Comparison of ENCODE assay signal across 10 cellular contexts in genomic region chr12:50257226-50258166, GRCh38. TPM values are rescaled to one million over a fixed set of nuclear protein-coding genes. Genes with fewer than 3 reads are reported as not detected.
DNase-seq lines count a peak whose midpoint lies in the region; ATAC-seq and TF ChIP-seq lines count a peak whose summit lies in the region.
"Had no signal": no experiment of that assay in that cellular context is flagged by ENCODE, and none has a peak within 500 bp of the region (broad histone marks: within the 10 kb centered on the region; RNA-seq: fewer than 3 reads in every experiment).

No MANE protein-coding gene starts in this region.

- no peaks in the 10 kb centered on the region for H3K9me3 ChIP-seq in SK-N-SH
- H3K9me3 ChIP-seq in cardiac muscle cell (ENCODE audit: low read depth): no peaks in the 10 kb centered on the region
- no peaks in the 10 kb centered on the region for H3K9me3 ChIP-seq in skeletal muscle tissue (ENCODE audit: control insufficient read depth in 3 of 3, low read length in 3 of 3)
- no peaks in the 10 kb centered on the region for H3K9me3 ChIP-seq in T-helper 17 cell (ENCODE audit: control insufficient read depth, low read length, poor library complexity, severe bottlenecking)

- no peaks in the 10 kb centered on the region for H4K20me1 ChIP-seq in SK-N-SH (ENCODE audit: insufficient read depth)

- peaks cover 20% of the 10 kb centered on the region for H3F3A ChIP-seq in SK-N-SH (replicated peaks; ENCODE audit: insufficient read depth)

- no peaks in the 10 kb centered on the region for H3K27me3 ChIP-seq in SK-N-SH (ENCODE audit: insufficient read depth)
- no peaks in the 10 kb centered on the region for H3K27me3 ChIP-seq in cardiac muscle cell
- H3K27me3 ChIP-seq in skeletal muscle tissue (ENCODE audit: control insufficient read depth in 3 of 3, insufficient read depth in 3 of 3, low read length in 3 of 3): no peaks in the 10 kb centered on the region

- H3K9me2 ChIP-seq in SK-N-SH: no peaks in the 10 kb centered on the region

- POLR2A ChIA-PET in SK-N-SH (lab: Yijun Ruan, JAX): no interaction called here

- H3K36me3 ChIP-seq in SK-N-SH (replicated peaks in 1 of 2; ENCODE audit: control insufficient read depth in 1 of 2, insufficient read depth in 2 of 2, low read length in 1 of 2): peaks cover 0 to 3% of the 10 kb centered on the region in 2 experiments
- no peaks in the 10 kb centered on the region for H3K36me3 ChIP-seq in cardiac muscle cell
- H3K36me3 ChIP-seq in skeletal muscle tissue (ENCODE audit: control insufficient read depth in 3 of 3, insufficient read depth in 3 of 3, low read length in 3 of 3): no peaks in the 10 kb centered on the region

- H3K4me3 Mint-ChIP-seq in T-helper 17 cell: no peak overlapping the region
- H3K4me3 Mint-ChIP-seq: T-helper 1 cell treated with Interleukin-12 subunit alpha and Interleukin-12 subunit beta and Interleukin-4 antibody, amounts not matched to agents 30 μg/mL and 1 μg/mL, for 36 hours had no signal

- TF ChIP-seq CTCF in SK-N-SH (IDR thresholded peaks at IDR 0.05): no peak
- TF ChIP-seq CTCF in cardiac muscle cell (IDR thresholded peaks at IDR 0.05; ENCODE audit: low read depth, low read length): no peak

- DNase-seq in LoVo (ENCODE audit: low spot score): peak; percentile 64
- no peak for DNase-seq in SK-N-SH
- DNase-seq in cardiac muscle cell (ENCODE audit: low read depth in 1 of 2, low spot score in 1 of 2): peak; percentile 25 to 66
- no peak for DNase-seq in NCI-H345 (lab: John Stamatoyannopoulos, UW)
- DNase-seq in SHP77 (lab: John Stamatoyannopoulos, UW): no peak
- no peak for DNase-seq in T-helper 17 cell
- DNase-seq: occipital lobe had no signal

- H3K9ac ChIP-seq in SK-N-SH (no peak overlapping the region), skeletal muscle tissue (ENCODE audit: low read depth in 1 of 3, low read length in 3 of 3) (no peak overlapping the region)

- peaks cover 0 to 23% of the 10 kb centered on the region in 2 experiments; a peak in 2 of 4 replicates for H3K4me1 ChIP-seq in SK-N-SH (ENCODE audit: control insufficient read depth in 1 of 2, insufficient read depth in 2 of 2, low read depth in 1 of 2, low read length in 1 of 2)
- H3K4me1 ChIP-seq in cardiac muscle cell (ENCODE audit: low read depth): no peaks in the 10 kb centered on the region
- H3K4me1 ChIP-seq in skeletal muscle tissue (ENCODE audit: control insufficient read depth in 3 of 3, insufficient read depth in 3 of 3, low read length in 3 of 3): peaks cover 15 to 23% (median 21%) of the 10 kb centered on the region in 3 donors

- CTCF ChIA-PET in SK-N-SH (lab: Yijun Ruan, JAX): interaction anchor here (0.6 kb wide), 1 partner anchor 109 kb away, joined by 3 read pairs; no protein-coding TSS in a partner anchor

- H3K4me2 ChIP-seq in SK-N-SH: peak overlapping the region; percentile 54

- 0 out of 2 replicates have a peak overlapping the region, but pooled peaks have one; percentile 26 for H2AFZ ChIP-seq in SK-N-SH (ENCODE audit: low read depth)

- no peaks in the 10 kb centered on the region for H3K27me3 Mint-ChIP-seq in T-helper 17 cell

- H3K4me3 ChIP-seq in SK-N-SH (ENCODE audit: low read depth in 2 of 2, low read length in 1 of 2) (no peak overlapping the region), cardiac muscle cell (no peak overlapping the region), skeletal muscle tissue (ENCODE audit: low read length in 3 of 3) (peak overlapping the region in 2 of 3 donors; percentile 2 to 4)

- H3K27ac Mint-ChIP-seq in T-helper 17 cell: no peak overlapping the region
- H3K27ac Mint-ChIP-seq: T-helper 1 cell treated with Interleukin-12 subunit alpha and Interleukin-12 subunit beta and Interleukin-4 antibody, amounts not matched to agents 30 μg/mL and 1 μg/mL, for 36 hours had no signal

- no peak for TF ChIP-seq RAD21 in SK-N-SH (IDR thresholded peaks at IDR 0.05; ENCODE audit: low read length)

- H3K79me2 ChIP-seq in SK-N-SH (ENCODE audit: insufficient read depth): no peaks in the 10 kb centered on the region

- ATAC-seq in T-helper 17 cell: no peak
- ATAC-seq in GM21526 (IDR thresholded peaks at IDR 0.05; ENCODE audit: low FRiP score, unreplicated experiment): no peak

- 42% methylated on average over 6 of the region's 6 CpGs for WGBS in SK-N-SH (ENCODE audit: low lambda C conversion rate)

- H3K27ac ChIP-seq in SK-N-SH (ENCODE audit: low read depth in 2 of 2, low read length in 1 of 2): peak overlapping the region in 1 of 2 experiments; percentile 51; a peak in 2 of 4 replicates
- peak overlapping the region; percentile 34 for H3K27ac ChIP-seq in cardiac muscle cell
- H3K27ac ChIP-seq in skeletal muscle tissue (ENCODE audit: low read depth, low read length): peak overlapping the region; percentile 38

- H3K36me3 Mint-ChIP-seq in T-helper 17 cell (ENCODE audit: low read depth): no peaks in the 10 kb centered on the region

- no peak for TF ChIP-seq EP300 in SK-N-SH (IDR thresholded peaks at IDR 0.05; ENCODE audit: borderline replicate concordance in 1 of 2, low read depth in 1 of 2, low read length in 1 of 2)

- H3K4me1 Mint-ChIP-seq in T-helper 17 cell: peaks cover 2% of the 10 kb centered on the region

TF ChIP-seq in SK-N-SH, 30 proteins besides CTCF, POLR2A, EP300 and RAD21:
- no peak for TF ChIP-seq MAX (IDR thresholded peaks at IDR 0.05; ENCODE audit: low read depth)
- TF ChIP-seq USF2 (IDR thresholded peaks at IDR 0.05; ENCODE audit: borderline replicate concordance, low read depth, low read length): no peak
- peak; percentile 21; the same call in 1 of the 2 replicates for TF ChIP-seq PBX3 (IDR thresholded peaks at IDR 0.05)
- TF ChIP-seq NFIC (IDR thresholded peaks at IDR 0.05; ENCODE audit: borderline replicate concordance): peak; percentile 57; the same call in 1 of the 2 replicates
- no peak for TF ChIP-seq EZH2phosphoT487 (IDR thresholded peaks at IDR 0.05; ENCODE audit: borderline replicate concordance, low read depth)
- TF ChIP-seq YY1 (IDR thresholded peaks at IDR 0.05; ENCODE audit: low read depth): no peak
TF ChIP-seq in SK-N-SH: peak in this region for 2.

RNA-seq across cellular contexts. Expression of gene LIMA1, which starts 25.8 kb away (rescaled TPM):
- polyA plus RNA-seq in SK-N-SH (2012; rRNA removed) (96.6 and 148 TPM in 2 replicates), cardiac muscle cell (8.9 and 9.9 TPM in 2 replicates)
- polyA plus RNA-seq in SK-N-SH (2012; cell fraction: cytosol; rRNA removed): 115 and 130 TPM in 2 replicates
- polyA plus RNA-seq in SK-N-SH (2012; cell fraction: nucleus; rRNA removed): 210 and 318 TPM in 2 replicates
- total RNA-seq in cardiac muscle cell (12.6 and 12.8 TPM in 2 replicates), skeletal muscle tissue (54.3 TPM), T-helper 17 cell (10 to 100 TPM; 10.2 to 11.6 TPM)

Comparison
In these comparisons a context has a peak if more than half of its experiments do, and no peak if none do; other contexts are left out.
1. DNase-seq: peak in LoVo (single experiment) and cardiac muscle cell (2 of 2); none in SK-N-SH (single experiment), NCI-H345 (single experiment), SHP77 (0 of 2) and T-helper 17 cell (0 of 3).
2. H3K4me3 ChIP-seq: peak in skeletal muscle tissue (2 of 3); none in SK-N-SH (0 of 2) and cardiac muscle cell (single experiment).